8 cellular contexts compared by ENCODE assay signal in genomic region chr17:32445075-32445427, GRCh38. TPM values are rescaled to one million over a fixed set of nuclear protein-coding genes. Genes with fewer than 3 reads are reported as not detected.
DNase-seq lines count a peak whose midpoint lies in the region; ATAC-seq and TF ChIP-seq lines count a peak whose summit lies in the region.

No MANE protein-coding gene starts in this region.

- intact Hi-C loops in left ventricle myocardium inferior (cut with micrococcal nuclease): no loop called here

- H3K36me3 ChIP-seq in left ventricle myocardium inferior: peaks cover 34% of the 10 kb centered on the region

- H3K27ac ChIP-seq in C4-2B: peak overlapping the region; percentile 93
- peak overlapping the region; percentile 86 for H3K27ac ChIP-seq in left ventricle myocardium inferior (replicated peaks)

- ATAC-seq in GM21723 (IDR thresholded peaks at IDR 0.05; ENCODE audit: unreplicated experiment): peak; percentile 13

- H3K4me1 ChIP-seq in left ventricle myocardium inferior: peaks cover 52% of the 10 kb centered on the region

- peak overlapping the region; percentile 99 for H3K4me3 ChIP-seq in left ventricle myocardium inferior

- H3K9me3 ChIP-seq in left ventricle myocardium inferior (replicated peaks): no peaks in the 10 kb centered on the region

- DNase-seq in NCI-H226 (peak; percentile 58), left ventricle myocardium inferior (no peak), putamen (ENCODE audit: low spot score) (peak; percentile 27), amniotic stem cell (lab: John Stamatoyannopoulos, UW) (no peak), epidermal melanocyte (ENCODE audit: insufficient read length, low spot score) (no peak)
- peak; percentile 32 for DNase-seq in activated naive CD4-positive, alpha-beta T cell treated with anti-CD3 and anti-CD28 coated beads, Interleukin-2, amount 50 U/mL, for 16 hours

- TF ChIP-seq CTCF in C4-2B (conservative IDR thresholded peaks at IDR 0.05): no peak
- TF ChIP-seq CTCF in left ventricle myocardium inferior (IDR thresholded peaks at IDR 0.05; ENCODE audit: borderline replicate concordance): no peak

- no peaks in the 10 kb centered on the region for H3K27me3 ChIP-seq in left ventricle myocardium inferior (ENCODE audit: low read depth)

RNA-seq across cellular contexts. Expression of gene PSMD11, which starts 0.7 kb away (rescaled TPM):
- 63.7 TPM for total RNA-seq in left ventricle myocardium inferior

RNA-seq across cellular contexts. Expression of gene CDK5R1, which starts 41.7 kb away (rescaled TPM):
- total RNA-seq in left ventricle myocardium inferior: 1.5 TPM

Comparison
In these comparisons a context has a peak if more than half of its experiments do, and no peak if none do; other contexts are left out.
1. DNase-seq: peak in NCI-H226 (single experiment), activated naive CD4-positive, alpha-beta T cell treated with anti-CD3 and anti-CD28 coated beads, Interleukin-2, amount 50 U/mL, for 16 hours (single experiment) and putamen (single experiment); none in left ventricle myocardium inferior (single experiment), amniotic stem cell (single experiment) and epidermal melanocyte (single experiment).